35 cellular contexts compared by ENCODE assay signal in genomic region chr1:202901555-202901954, GRCh38. TPM values are rescaled to one million over a fixed set of nuclear protein-coding genes. Genes with fewer than 3 reads are reported as not detected.
DNase-seq lines count a peak whose midpoint lies in the region; ATAC-seq and TF ChIP-seq lines count a peak whose summit lies in the region.
"Had no signal": no experiment of that assay in that cellular context is flagged by ENCODE, and none has a peak within 500 bp of the region (broad histone marks: within the 10 kb centered on the region; RNA-seq: fewer than 3 reads in every experiment).

No MANE protein-coding gene starts in this region.

- H3K4me3 ChIP-seq in Karpas-422 (ENCODE audit: low read length) (no peak overlapping the region), testis (no peak overlapping the region)
- H3K4me3 ChIP-seq: A549; BLaER1; BLaER1 treated with 17β-estradiol and CSF1 and Interleukin-3, amounts not matched to agents 10 nM and 100 nM had no signal

- no peaks in the 10 kb centered on the region for H3K4me1 Mint-ChIP-seq in activated naive CD8-positive, alpha-beta T cell (ENCODE audit: low read depth)
- no peaks in the 10 kb centered on the region for H3K4me1 Mint-ChIP-seq in activated naive CD8-positive, alpha-beta T cell treated with anti-CD3 and anti-CD28 coated beads for 36 hours
- H3K4me1 Mint-ChIP-seq in osteocyte (ENCODE audit: unreplicated experiment), result no peaks in the 10 kb centered on the region
- H3K4me1 Mint-ChIP-seq: CD14-positive monocyte; CD8-positive, alpha-beta memory T cell had no signal

- no peaks in the 10 kb centered on the region for H3K9me3 Mint-ChIP-seq in activated naive CD8-positive, alpha-beta T cell (ENCODE audit: low read depth)
- no peaks in the 10 kb centered on the region for H3K9me3 Mint-ChIP-seq in activated naive CD8-positive, alpha-beta T cell treated with anti-CD3 and anti-CD28 coated beads for 36 hours
- no peaks in the 10 kb centered on the region for H3K9me3 Mint-ChIP-seq in osteocyte (ENCODE audit: unreplicated experiment)
- H3K9me3 Mint-ChIP-seq: CD4-positive, alpha-beta memory T cell; CD4-positive, alpha-beta T cell; CD4-positive, CD25-positive, alpha-beta regulatory T cell; CD8-positive, alpha-beta memory T cell; CD8-positive, alpha-beta T cell had no signal

- WGBS in testis, 2 donors, result 54 to 61% methylated on average over 4 of the region's 4 CpGs

- H3K27me3 Mint-ChIP-seq in activated naive CD8-positive, alpha-beta T cell, result no peaks in the 10 kb centered on the region
- no peaks in the 10 kb centered on the region for H3K27me3 Mint-ChIP-seq in activated naive CD8-positive, alpha-beta T cell treated with anti-CD3 and anti-CD28 coated beads for 36 hours
- no peaks in the 10 kb centered on the region for H3K27me3 Mint-ChIP-seq in osteocyte (ENCODE audit: unreplicated experiment)
- H3K27me3 Mint-ChIP-seq: B cell; CD4-positive, alpha-beta memory T cell; CD4-positive, alpha-beta T cell; CD4-positive, CD25-positive, alpha-beta regulatory T cell; CD8-positive, alpha-beta memory T cell had no signal

- TF ChIP-seq POLR2A in testis (IDR thresholded peaks at IDR 0.05), result no peak

- no peaks in the 10 kb centered on the region for H3K9me2 ChIP-seq in Karpas-422 (replicated peaks; ENCODE audit: insufficient read depth, low read length)

- no peak for ATAC-seq in HG02973 (IDR thresholded peaks at IDR 0.05; ENCODE audit: unreplicated experiment)
- ATAC-seq: A549; CD8-positive, alpha-beta T cell had no signal

- H3K27me3 ChIP-seq in Karpas-422 (ENCODE audit: low read length) (no peaks in the 10 kb centered on the region), testis (no peaks in the 10 kb centered on the region)
- H3K27me3 ChIP-seq: BE2C; BLaER1; BLaER1 treated with 17β-estradiol and CSF1 and Interleukin-3, amounts not matched to agents 10 nM and 100 nM had no signal

- no peak overlapping the region for H2AFZ ChIP-seq in Karpas-422 (ENCODE audit: low read length)

- H3K27ac Mint-ChIP-seq in activated naive CD8-positive, alpha-beta T cell, result peak overlapping the region; percentile 28
- H3K27ac Mint-ChIP-seq in activated naive CD8-positive, alpha-beta T cell treated with anti-CD3 and anti-CD28 coated beads for 36 hours, result no peak overlapping the region
- no peak overlapping the region for H3K27ac Mint-ChIP-seq in osteocyte (ENCODE audit: unreplicated experiment)
- H3K27ac Mint-ChIP-seq: B cell; CD4-positive, alpha-beta memory T cell; CD4-positive, alpha-beta T cell; CD4-positive, CD25-positive, alpha-beta regulatory T cell; CD8-positive, alpha-beta T cell had no signal

- no peaks in the 10 kb centered on the region for H4K20me1 ChIP-seq in Karpas-422 (ENCODE audit: insufficient read depth, low read depth, low read length)
- H4K20me1 ChIP-seq: BLaER1; BLaER1 treated with 17β-estradiol and CSF1 and Interleukin-3, amounts not matched to agents 10 nM and 100 nM had no signal

- H3K4me1 ChIP-seq in Karpas-422 (ENCODE audit: low read length) (no peaks in the 10 kb centered on the region), testis (no peaks in the 10 kb centered on the region)
- H3K4me1 ChIP-seq: A549; BE2C; BLaER1; BLaER1 treated with 17β-estradiol and CSF1 and Interleukin-3, amounts not matched to agents 10 nM and 100 nM; Caco-2 had no signal

- TF ChIP-seq CTCF in testis (IDR thresholded peaks at IDR 0.05) (no peak), osteocyte (IDR thresholded peaks at IDR 0.05) (no peak)

- H3K9ac ChIP-seq in Karpas-422 (ENCODE audit: low read length), result no peak overlapping the region
- H3K9ac ChIP-seq: BLaER1 had no signal

- no peak for DNase-seq in activated naive CD8-positive, alpha-beta T cell treated with anti-CD3 and anti-CD28 coated beads for 36 hours
- DNase-seq in Karpas-422 (peak; percentile 17), putamen (ENCODE audit: low spot score) (peak; percentile 59), testis (no peak), osteocyte (ENCODE audit: extremely low spot score, unreplicated experiment) (no peak), GM19240 (ENCODE audit: insufficient read length, low spot score) (no peak)
- DNase-seq: 8988T; ACHN; AML-193; BE2C; C1 segment of cervical spinal cord; Caco-2; Calu3; CD4-positive, alpha-beta memory T cell; CD4-positive, alpha-beta T cell; CD4-positive, CD25-positive, alpha-beta regulatory T cell; CD8-positive, alpha-beta memory T cell; CD8-positive, alpha-beta T cell; COR-L47; DMS 273 treated with DMSO at 0.1 percent for 48 hours; DMS153; DMS53; DMS79; DMS79 treated with DMSO at 0.1 percent for 48 hours; DND-41; EL had no signal

- peaks cover 5% of the 10 kb centered on the region for H3K36me3 Mint-ChIP-seq in activated naive CD8-positive, alpha-beta T cell
- H3K36me3 Mint-ChIP-seq in activated naive CD8-positive, alpha-beta T cell treated with anti-CD3 and anti-CD28 coated beads for 36 hours, result peaks cover 13% of the 10 kb centered on the region
- H3K36me3 Mint-ChIP-seq in osteocyte (ENCODE audit: unreplicated experiment), result peaks cover 44% of the 10 kb centered on the region

- H3K27ac ChIP-seq in Karpas-422 (ENCODE audit: low read length) (no peak overlapping the region), testis (peak overlapping the region; percentile 6 to 12)
- H3K27ac ChIP-seq: 22Rv1; A549; BLaER1; BLaER1 treated with 17β-estradiol and CSF1 and Interleukin-3, amounts not matched to agents 10 nM and 100 nM; C4-2B had no signal

- H3K4me3 Mint-ChIP-seq in activated naive CD8-positive, alpha-beta T cell, result no peak overlapping the region
- H3K4me3 Mint-ChIP-seq in activated naive CD8-positive, alpha-beta T cell treated with anti-CD3 and anti-CD28 coated beads for 36 hours, result no peak overlapping the region
- H3K4me3 Mint-ChIP-seq in osteocyte (ENCODE audit: unreplicated experiment), result no peak overlapping the region
- H3K4me3 Mint-ChIP-seq: B cell; CD14-positive monocyte; CD4-positive, alpha-beta memory T cell; CD4-positive, alpha-beta T cell; CD4-positive, CD25-positive, alpha-beta regulatory T cell; CD8-positive, alpha-beta memory T cell; CD8-positive, alpha-beta T cell had no signal

- no peak overlapping the region for H3K4me2 ChIP-seq in Karpas-422 (ENCODE audit: low read depth, low read length, poor library complexity, severe bottlenecking)
- H3K4me2 ChIP-seq: A549; BLaER1; BLaER1 treated with 17β-estradiol and CSF1 and Interleukin-3, amounts not matched to agents 10 nM and 100 nM had no signal

- H3K9me3 ChIP-seq in Karpas-422 (ENCODE audit: low read length) (no peaks in the 10 kb centered on the region), testis (no peaks in the 10 kb centered on the region)
- H3K9me3 ChIP-seq: A549; BE2C; BLaER1; BLaER1 treated with 17β-estradiol and CSF1 and Interleukin-3, amounts not matched to agents 10 nM and 100 nM; Caco-2 had no signal

- no peaks in the 10 kb centered on the region for H3K79me2 ChIP-seq in Karpas-422 (ENCODE audit: low read length)

- intact Hi-C loops in testis (cut with DNase I; ENCODE audit: low total_unique reads), result no loop called here

- peaks cover 15% of the 10 kb centered on the region for H3K36me3 ChIP-seq in Karpas-422 (ENCODE audit: insufficient read depth, low read length)
- no peaks in the 10 kb centered on the region for H3K36me3 ChIP-seq in testis (ENCODE audit: low read depth, missing control alignments)

RNA-seq across cellular contexts. Expression of gene RABIF, which starts 12.6 kb away (rescaled TPM):
- 1 to 10 TPM; 8.4 to 9.0 TPM for total RNA-seq in activated naive CD8-positive, alpha-beta T cell treated with anti-CD3 and anti-CD28 coated beads for 36 hours
- 7.5 and 7.8 TPM in 2 replicates for total RNA-seq in Karpas-422 (2014; rRNA removed; shearing (Covaris generic); ENCODE audit: low replicate concordance)
- total RNA-seq in testis (10 to 100 TPM; 19.1 to 19.5 TPM), osteocyte (12.2 and 13.9 TPM in 2 replicates)
- polyA plus RNA-seq in testis (ENCODE audit: insufficient read depth, low read depth, low replicate concordance), result 35.2 TPM

RNA-seq across cellular contexts. Expression of gene KLHL12, which starts 25.5 kb away (rescaled TPM):
- total RNA-seq in activated naive CD8-positive, alpha-beta T cell treated with anti-CD3 and anti-CD28 coated beads for 36 hours, result 10 to 100 TPM; 42.6 to 44.1 TPM
- 52.4 and 55.8 TPM in 2 replicates for total RNA-seq in Karpas-422 (2014; rRNA removed; shearing (Covaris generic); ENCODE audit: low replicate concordance)
- total RNA-seq in testis (10 to 100 TPM; 73.5 to 74.7 TPM), osteocyte (24.2 and 26.2 TPM in 2 replicates)
- polyA plus RNA-seq in testis (ENCODE audit: insufficient read depth, low read depth, low replicate concordance), result 109 TPM

RNA-seq across cellular contexts. Expression of gene ADIPOR1, which starts 56.6 kb away (rescaled TPM):
- total RNA-seq in activated naive CD8-positive, alpha-beta T cell treated with anti-CD3 and anti-CD28 coated beads for 36 hours, result 10 to 100 TPM; 77.3 to 82.1 TPM
- total RNA-seq in Karpas-422 (2014; rRNA removed; shearing (Covaris generic); ENCODE audit: low replicate concordance), result 88.2 and 123 TPM in 2 replicates
- total RNA-seq in testis (100 to 1,000 TPM; 157 to 164 TPM), osteocyte (72.3 and 77.0 TPM in 2 replicates)
- polyA plus RNA-seq in testis (ENCODE audit: insufficient read depth, low read depth, low replicate concordance), result 114 TPM

Comparison
In these comparisons a context has a peak if more than half of its experiments do, and no peak if none do; other contexts are left out.
1. DNase-seq: peak in Karpas-422 (single experiment) and putamen (single experiment); none in activated naive CD8-positive, alpha-beta T cell treated with anti-CD3 and anti-CD28 coated beads for 36 hours (single experiment), testis (single experiment), osteocyte (single experiment) and GM19240 (single experiment).